Comparison of ENCODE assay signal across 8 cellular contexts in genomic region chr17:38557836-38558750, GRCh38. TPM values are rescaled to one million over a fixed set of nuclear protein-coding genes. Genes with fewer than 3 reads are reported as not detected.
DNase-seq lines count a peak whose midpoint lies in the region; ATAC-seq and TF ChIP-seq lines count a peak whose summit lies in the region.

No MANE protein-coding gene starts in this region.

- H3K27ac Mint-ChIP-seq in natural killer cell: peak overlapping the region; percentile 78 to 79
- H3K27ac Mint-ChIP-seq in stimulated activated memory B cell treated with anti-CD40 and anti-IgM and Interleukin-4, amounts not matched to agents 10 μg/mL and 1 μg/mL and 100 μg/mL, for 72 hours: no peak overlapping the region

- peak; percentile 66 for ATAC-seq in GM21723 (IDR thresholded peaks at IDR 0.05; ENCODE audit: unreplicated experiment)
- peak; percentile 81 to 85 (median 84) for ATAC-seq in natural killer cell
- ATAC-seq in stimulated activated memory B cell treated with anti-CD40 and anti-IgM and Interleukin-4, amounts not matched to agents 10 μg/mL and 1 μg/mL and 100 μg/mL, for 72 hours: peak; percentile 86

- TF ChIP-seq POLR2A in Raji (IDR thresholded peaks at IDR 0.05; ENCODE audit: insufficient read depth, low read depth, low read length): peak; percentile 51

- H3K4me1 Mint-ChIP-seq in natural killer cell: peaks cover 17 to 28% of the 10 kb centered on the region in 2 donors
- H3K4me1 Mint-ChIP-seq in stimulated activated memory B cell treated with anti-CD40 and anti-IgM and Interleukin-4, amounts not matched to agents 10 μg/mL and 1 μg/mL and 100 μg/mL, for 72 hours: peaks cover 24% of the 10 kb centered on the region

- intact Hi-C loops in natural killer cell (cut with micrococcal nuclease): loop anchor here (1.0 to 5.0 kb wide), 4 partner anchors 26 to 194 kb away; partner anchors contain the start of gene PSMB3

- H3K4me3 Mint-ChIP-seq in natural killer cell: peak overlapping the region; percentile 98
- peak overlapping the region; percentile 97 for H3K4me3 Mint-ChIP-seq in stimulated activated memory B cell treated with anti-CD40 and anti-IgM and Interleukin-4, amounts not matched to agents 10 μg/mL and 1 μg/mL and 100 μg/mL, for 72 hours

- DNase-seq in Caki2 (ENCODE audit: low read depth) (peak; percentile 97), M059J (ENCODE audit: low read depth) (peak; percentile 87), fibroblast of the aortic adventitia (ENCODE audit: low read depth) (peak; percentile 87), natural killer cell (peak; percentile 85)
- peak; percentile 82 for DNase-seq in activated effector memory CD4-positive, alpha-beta T cell treated with Interleukin-2 at 50 U/mL for 16 hours

- no peaks in the 10 kb centered on the region for H3K36me3 Mint-ChIP-seq in natural killer cell
- H3K36me3 Mint-ChIP-seq in stimulated activated memory B cell treated with anti-CD40 and anti-IgM and Interleukin-4, amounts not matched to agents 10 μg/mL and 1 μg/mL and 100 μg/mL, for 72 hours: no peaks in the 10 kb centered on the region

- in situ Hi-C loops in Caki2 (cut with HindIII; ENCODE audit: low pct_unique_long_range_greater_than_20kb, low sequenced_read_pairs): no loop called here

- peaks cover 26 to 39% of the 10 kb centered on the region in 2 donors for H3K27me3 Mint-ChIP-seq in natural killer cell (ENCODE audit: low read depth in 2 of 2)
- peaks cover 35% of the 10 kb centered on the region for H3K27me3 Mint-ChIP-seq in stimulated activated memory B cell treated with anti-CD40 and anti-IgM and Interleukin-4, amounts not matched to agents 10 μg/mL and 1 μg/mL and 100 μg/mL, for 72 hours

- TF ChIP-seq CTCF in fibroblast of the aortic adventitia (IDR thresholded peaks at IDR 0.05; ENCODE audit: insufficient read depth, low read length): peak; percentile 96
- TF ChIP-seq CTCF in natural killer cell (IDR thresholded peaks at IDR 0.05): peak; percentile 84

- H3K4me3 ChIP-seq in fibroblast of the aortic adventitia (ENCODE audit: low read depth, low read length): peak overlapping the region; percentile 56

- no peaks in the 10 kb centered on the region for H3K9me3 Mint-ChIP-seq in natural killer cell
- H3K9me3 Mint-ChIP-seq in stimulated activated memory B cell treated with anti-CD40 and anti-IgM and Interleukin-4, amounts not matched to agents 10 μg/mL and 1 μg/mL and 100 μg/mL, for 72 hours: no peaks in the 10 kb centered on the region

RNA-seq across cellular contexts. Expression of gene SRCIN1, which starts 47.7 kb away (rescaled TPM):
- 2.3 and 5.5 TPM in 2 replicates for total RNA-seq in Caki2 (2014; rRNA removed; shearing (Covaris generic); ENCODE audit: low replicate concordance)
- total RNA-seq in M059J (2014; rRNA removed; shearing (Covaris generic)): not detected in 2 replicates
- total RNA-seq in fibroblast of the aortic adventitia (ENCODE audit: low replicate concordance) (not detected in 2 replicates), natural killer cell (under 1 TPM in 2 of 3 donors, not detected in 1; 0.28 to 0.50 TPM)

Comparison
In these comparisons a context has a peak if more than half of its experiments do, and no peak if none do; other contexts are left out.
1. Peak in every context shown above with its lines: DNase-seq, ATAC-seq and H3K4me3 ChIP-seq.